Comparison of ENCODE assay signal across 1 cellular context in the genomic region with DNA sequence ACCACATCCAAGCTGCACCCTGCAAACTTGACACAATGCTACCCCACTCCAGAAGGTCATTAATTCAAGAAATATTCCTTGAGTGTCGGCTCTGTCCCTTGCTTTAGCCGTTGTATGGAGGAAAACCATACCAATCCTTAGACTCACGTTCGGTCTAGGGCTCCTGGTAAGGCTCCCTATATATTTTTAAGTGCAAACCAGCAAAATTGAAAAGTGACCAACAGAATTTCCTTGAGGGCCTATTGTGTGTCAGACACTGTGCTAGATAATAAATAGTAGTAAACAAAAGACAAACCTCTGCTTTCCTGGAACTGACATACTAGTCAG.
TF ChIP-seq lines count a peak whose summit lies in the region.

No MANE protein-coding gene starts in this region.

TF ChIP-seq in GM12878, 131 proteins besides CTCF, POLR2A, EP300 and RAD21 (continued from another document):
- no peak for TF ChIP-seq WRNIP1 (IDR thresholded peaks at IDR 0.05; ENCODE audit: borderline replicate concordance, low read depth, low read length)
- no peak for TF ChIP-seq BACH1 (IDR thresholded peaks at IDR 0.05; ENCODE audit: borderline replicate concordance)
- no peak for TF ChIP-seq PML (IDR thresholded peaks at IDR 0.05; ENCODE audit: low read length)
- no peak for TF ChIP-seq MTA2 (IDR thresholded peaks at IDR 0.05; ENCODE audit: low read depth)
- TF ChIP-seq SUZ12 (IDR thresholded peaks at IDR 0.05; ENCODE audit: unreplicated experiment): no peak
- no peak for TF ChIP-seq ZZZ3 (IDR thresholded peaks at IDR 0.05; ENCODE audit: control insufficient read depth, insufficient read length, low read depth)
- TF ChIP-seq GABPA (IDR thresholded peaks at IDR 0.05; ENCODE audit: low read depth): no peak
- TF ChIP-seq MEF2B (IDR thresholded peaks at IDR 0.05; ENCODE audit: partially characterized antibody, poor library complexity, severe bottlenecking): no peak
- TF ChIP-seq, protein P1, sequence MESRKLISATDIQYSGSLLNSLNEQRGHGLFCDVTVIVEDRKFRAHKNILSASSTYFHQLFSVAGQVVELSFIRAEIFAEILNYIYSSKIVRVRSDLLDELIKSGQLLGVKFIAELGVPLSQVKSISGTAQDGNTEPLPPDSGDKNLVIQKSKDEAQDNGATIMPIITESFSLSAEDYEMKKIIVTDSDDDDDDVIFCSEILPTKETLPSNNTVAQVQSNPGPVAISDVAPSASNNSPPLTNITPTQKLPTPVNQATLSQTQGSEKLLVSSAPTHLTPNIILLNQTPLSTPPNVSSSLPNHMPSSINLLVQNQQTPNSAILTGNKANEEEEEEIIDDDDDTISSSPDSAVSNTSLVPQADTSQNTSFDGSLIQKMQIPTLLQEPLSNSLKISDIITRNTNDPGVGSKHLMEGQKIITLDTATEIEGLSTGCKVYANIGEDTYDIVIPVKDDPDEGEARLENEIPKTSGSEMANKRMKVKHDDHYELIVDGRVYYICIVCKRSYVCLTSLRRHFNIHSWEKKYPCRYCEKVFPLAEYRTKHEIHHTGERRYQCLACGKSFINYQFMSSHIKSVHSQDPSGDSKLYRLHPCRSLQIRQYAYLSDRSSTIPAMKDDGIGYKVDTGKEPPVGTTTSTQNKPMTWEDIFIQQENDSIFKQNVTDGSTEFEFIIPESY (IDR thresholded peaks at IDR 0.05): no peak
- TF ChIP-seq TARDBP (IDR thresholded peaks at IDR 0.05; ENCODE audit: borderline replicate concordance): no peak
